9 cellular contexts compared by ENCODE assay signal in genomic region chr13:25171170-25171516, GRCh38. TPM values are rescaled to one million over a fixed set of nuclear protein-coding genes. Genes with fewer than 3 reads are reported as not detected.
DNase-seq lines count a peak whose midpoint lies in the region; ATAC-seq lines count a peak whose summit lies in the region.
"Had no signal": no experiment of that assay in that cellular context is flagged by ENCODE, and none has a peak within 500 bp of the region (broad histone marks: within the 10 kb centered on the region; RNA-seq: fewer than 3 reads in every experiment).

No MANE protein-coding gene starts in this region.

- H3K36me3 Mint-ChIP-seq in T-helper 1 cell treated with Interleukin-12 subunit alpha and Interleukin-12 subunit beta and Interleukin-4 antibody, amounts not matched to agents 30 μg/mL and 1 μg/mL, for 36 hours (ENCODE audit: low read depth) = no peaks in the 10 kb centered on the region
- H3K36me3 Mint-ChIP-seq in activated T-helper 17 cell treated with anti-CD3 and anti-CD28 coated beads, Interleukin-2, amount 50 U/mL, for 72 hours (ENCODE audit: low read depth) = peaks cover 5% of the 10 kb centered on the region

- H3K27ac ChIP-seq in iPS-20b (ENCODE audit: low read length) = no peak overlapping the region
- H3K27ac ChIP-seq: HL-60 had no signal

- no peaks in the 10 kb centered on the region for H3K36me3 ChIP-seq in iPS-20b (ENCODE audit: insufficient read depth, low read depth, low read length)

- DNase-seq in T-helper 1 cell = no peak
- DNase-seq in stimulated activated naive CD8-positive, alpha-beta T cell treated with anti-CD3 and anti-CD28 coated beads, Interleukin-15, amount 100 ng/mL, for 72 hours = no peak
- DNase-seq in stimulated activated CD4-positive, alpha-beta T cell treated with anti-CD3 and anti-CD28 coated beads, Interleukin-15, amount 100 ng/mL, for 24 hours = no peak

- no peaks in the 10 kb centered on the region for H3K9me3 Mint-ChIP-seq in T-helper 1 cell treated with Interleukin-12 subunit alpha and Interleukin-12 subunit beta and Interleukin-4 antibody, amounts not matched to agents 30 μg/mL and 1 μg/mL, for 36 hours
- no peaks in the 10 kb centered on the region for H3K9me3 Mint-ChIP-seq in activated T-helper 17 cell treated with anti-CD3 and anti-CD28 coated beads, Interleukin-2, amount 50 U/mL, for 72 hours
- H3K9me3 Mint-ChIP-seq in stimulated activated naive CD8-positive, alpha-beta T cell treated with anti-CD3 and anti-CD28 coated beads, Interleukin-15, amount 100 ng/mL, for 72 hours = no peaks in the 10 kb centered on the region

- peak overlapping the region; percentile 62 for H3K4me3 ChIP-seq in iPS-20b (ENCODE audit: low read length)

- peaks cover 57% of the 10 kb centered on the region for H3K27me3 ChIP-seq in iPS-20b (ENCODE audit: insufficient read depth, low read length)

- H3K4me3 Mint-ChIP-seq in T-helper 1 cell treated with Interleukin-12 subunit alpha and Interleukin-12 subunit beta and Interleukin-4 antibody, amounts not matched to agents 30 μg/mL and 1 μg/mL, for 36 hours = peak overlapping the region; percentile 40
- H3K4me3 Mint-ChIP-seq in activated T-helper 17 cell treated with anti-CD3 and anti-CD28 coated beads, Interleukin-2, amount 50 U/mL, for 72 hours = peak overlapping the region; percentile 61
- H3K4me3 Mint-ChIP-seq in stimulated activated naive CD8-positive, alpha-beta T cell treated with anti-CD3 and anti-CD28 coated beads, Interleukin-15, amount 100 ng/mL, for 72 hours = peak overlapping the region; percentile 82 to 85

- H3K27me3 Mint-ChIP-seq in T-helper 1 cell treated with Interleukin-12 subunit alpha and Interleukin-12 subunit beta and Interleukin-4 antibody, amounts not matched to agents 30 μg/mL and 1 μg/mL, for 36 hours (ENCODE audit: low read depth) = peaks cover 77% of the 10 kb centered on the region
- peaks cover 54% of the 10 kb centered on the region for H3K27me3 Mint-ChIP-seq in activated T-helper 17 cell treated with anti-CD3 and anti-CD28 coated beads, Interleukin-2, amount 50 U/mL, for 72 hours
- H3K27me3 Mint-ChIP-seq in stimulated activated naive CD8-positive, alpha-beta T cell treated with anti-CD3 and anti-CD28 coated beads, Interleukin-15, amount 100 ng/mL, for 72 hours = peaks cover 77% of the 10 kb centered on the region

- no peaks in the 10 kb centered on the region for H3K9me3 ChIP-seq in iPS-20b (ENCODE audit: insufficient read depth, low read depth, low read length)

- peaks cover 9% of the 10 kb centered on the region for H3K4me1 Mint-ChIP-seq in T-helper 1 cell treated with Interleukin-12 subunit alpha and Interleukin-12 subunit beta and Interleukin-4 antibody, amounts not matched to agents 30 μg/mL and 1 μg/mL, for 36 hours (ENCODE audit: low read depth)
- H3K4me1 Mint-ChIP-seq in activated T-helper 17 cell treated with anti-CD3 and anti-CD28 coated beads, Interleukin-2, amount 50 U/mL, for 72 hours = peaks cover 11% of the 10 kb centered on the region
- peaks cover 16% of the 10 kb centered on the region for H3K4me1 Mint-ChIP-seq in stimulated activated naive CD8-positive, alpha-beta T cell treated with anti-CD3 and anti-CD28 coated beads, Interleukin-15, amount 100 ng/mL, for 72 hours

- no peak overlapping the region for H3K27ac Mint-ChIP-seq in T-helper 1 cell treated with Interleukin-12 subunit alpha and Interleukin-12 subunit beta and Interleukin-4 antibody, amounts not matched to agents 30 μg/mL and 1 μg/mL, for 36 hours
- no peak overlapping the region for H3K27ac Mint-ChIP-seq in activated T-helper 17 cell treated with anti-CD3 and anti-CD28 coated beads, Interleukin-2, amount 50 U/mL, for 72 hours
- peak overlapping the region; percentile 67 to 90 for H3K27ac Mint-ChIP-seq in stimulated activated naive CD8-positive, alpha-beta T cell treated with anti-CD3 and anti-CD28 coated beads, Interleukin-15, amount 100 ng/mL, for 72 hours

- ATAC-seq in activated T-helper 17 cell treated with anti-CD3 and anti-CD28 coated beads, Interleukin-2, amount 50 U/mL, for 72 hours (replicated peaks) = no peak
- peak; percentile 15 for ATAC-seq in stimulated activated naive CD8-positive, alpha-beta T cell treated with anti-CD3 and anti-CD28 coated beads, Interleukin-15, amount 100 ng/mL, for 72 hours
- ATAC-seq in HG02840 (IDR thresholded peaks at IDR 0.05; ENCODE audit: low FRiP score, unreplicated experiment) (no peak), GM21360 (IDR thresholded peaks at IDR 0.05; ENCODE audit: unreplicated experiment) (no peak)

- no peak overlapping the region for H3K9ac ChIP-seq in iPS-20b (ENCODE audit: low read depth, low read length)

- peaks cover 6% of the 10 kb centered on the region; the same call in 1 of the 2 replicates for H3K4me1 ChIP-seq in iPS-20b (ENCODE audit: insufficient read depth, low read length)

RNA-seq across cellular contexts. Expression of gene AMER2, which starts 0.9 kb away (rescaled TPM):
- total RNA-seq in activated T-helper 17 cell treated with anti-CD3 and anti-CD28 coated beads, Interleukin-2, amount 50 U/mL, for 72 hours = not detected

Comparison
In these comparisons a context has a peak if more than half of its experiments do, and no peak if none do; other contexts are left out.
1. H3K27ac Mint-ChIP-seq: peak in stimulated activated naive CD8-positive, alpha-beta T cell treated with anti-CD3 and anti-CD28 coated beads, Interleukin-15, amount 100 ng/mL, for 72 hours (2 of 2); none in T-helper 1 cell treated with Interleukin-12 subunit alpha and Interleukin-12 subunit beta and Interleukin-4 antibody, amounts not matched to agents 30 μg/mL and 1 μg/mL, for 36 hours (single experiment) and activated T-helper 17 cell treated with anti-CD3 and anti-CD28 coated beads, Interleukin-2, amount 50 U/mL, for 72 hours (single experiment).
2. Peak in every context shown above with its lines, with median percentiles within 50 percentile points of each other: H3K4me3 Mint-ChIP-seq.